Comparison of ENCODE assay signal across 9 cellular contexts in the genomic region with DNA sequence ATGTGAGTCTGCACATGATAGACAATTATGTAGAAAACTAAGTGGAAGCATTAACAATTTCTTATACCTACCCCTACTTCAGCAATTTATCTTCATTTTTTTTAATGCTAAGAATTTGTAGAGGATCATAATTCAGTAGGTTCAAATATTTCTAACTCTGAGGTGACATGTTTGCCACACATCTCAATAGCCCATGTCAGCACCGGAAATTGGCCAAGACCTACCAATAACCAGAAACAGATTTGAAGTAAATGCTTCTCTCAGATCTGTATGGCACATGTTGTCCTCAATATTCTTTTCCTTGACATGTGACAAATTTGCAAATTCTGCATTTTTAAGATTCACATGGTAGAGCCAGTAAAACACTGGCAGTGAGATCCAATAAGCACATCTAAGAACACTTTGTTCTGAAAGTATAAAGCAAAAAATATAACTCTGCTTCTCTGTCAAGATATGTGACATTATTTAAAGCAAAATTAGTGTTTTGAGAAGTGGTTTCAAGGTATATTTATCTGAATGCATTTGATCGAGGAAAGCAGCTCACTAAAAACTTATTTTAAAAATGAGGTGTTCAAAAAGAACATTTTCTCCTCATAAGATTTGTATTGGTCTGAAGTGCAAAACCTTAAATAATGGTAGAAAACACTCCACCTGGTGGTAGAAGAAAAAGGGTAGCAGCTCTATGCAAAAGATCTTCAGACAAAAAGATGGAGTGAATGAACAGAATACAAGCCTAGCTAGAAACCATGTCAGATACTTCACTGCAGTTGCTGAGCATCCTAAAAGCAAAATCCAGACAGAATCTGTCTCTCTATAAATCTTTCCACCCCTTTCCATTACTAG.
DNase-seq lines count a peak whose midpoint lies in the region; ATAC-seq and TF ChIP-seq lines count a peak whose summit lies in the region.
"Had no signal": no experiment of that assay in that cellular context is flagged by ENCODE, and none has a peak within 500 bp of the region (broad histone marks: within the 10 kb centered on the region; RNA-seq: fewer than 3 reads in every experiment).

No MANE protein-coding gene starts in this region.

- no peaks in the 10 kb centered on the region for H3K9me3 Mint-ChIP-seq in stimulated activated naive B cell treated with anti-CD40 and anti-IgM and Interleukin-4, amounts not matched to agents 10 μg/mL and 1 μg/mL and 100 μg/mL, for 72 hours

- ATAC-seq in DND-41 (ENCODE audit: insufficient read depth, low read depth): no peak
- no peak for ATAC-seq in stimulated activated naive B cell treated with anti-CD40 and anti-IgM and Interleukin-4, amounts not matched to agents 10 μg/mL and 1 μg/mL and 100 μg/mL, for 72 hours (replicated peaks)

- no peaks in the 10 kb centered on the region for H3K27me3 ChIP-seq in DND-41 (ENCODE audit: insufficient read depth, low read length, poor library complexity)
- no peaks in the 10 kb centered on the region for H3K27me3 ChIP-seq in GM23248 (replicated peaks; ENCODE audit: insufficient read depth)

- H3K27ac ChIP-seq in DND-41 (ENCODE audit: low read length): no peak overlapping the region
- H3K27ac ChIP-seq in GM23248: no peak overlapping the region

- DNase-seq in DND-41 (no peak), GM23248 (peak; percentile 57), RKO (ENCODE audit: low spot score) (peak; percentile 50), iris pigment epithelial cell (ENCODE audit: low read depth) (peak; percentile 37), head of caudate nucleus (no peak)
- DNase-seq in activated naive CD4-positive, alpha-beta T cell (lab: John Stamatoyannopoulos, UW): no peak
- DNase-seq in activated CD4-positive, alpha-beta T cell treated with anti-CD3 and anti-CD28 coated beads for 1 hour: no peak
- DNase-seq in stimulated activated naive B cell treated with anti-CD40 and anti-IgM and Interleukin-4, amounts not matched to agents 10 μg/mL and 1 μg/mL and 100 μg/mL, for 72 hours: no peak
- DNase-seq: H7 had no signal

- H3K36me3 ChIP-seq in DND-41 (ENCODE audit: insufficient read depth, low read length) (no peaks in the 10 kb centered on the region), GM23248 (ENCODE audit: low read depth) (no peaks in the 10 kb centered on the region)

- H3K9me2 ChIP-seq in GM23248 (ENCODE audit: insufficient read depth): no peaks in the 10 kb centered on the region

- intact Hi-C loops in head of caudate nucleus (cut with DNase I): loop anchor here (10.0 kb wide), 1 partner anchor 403 kb away; no protein-coding TSS in a partner anchor

- H3K4me1 ChIP-seq in DND-41 (ENCODE audit: insufficient read depth, low read length) (no peaks in the 10 kb centered on the region), GM23248 (ENCODE audit: insufficient read depth) (peaks cover 44% of the 10 kb centered on the region)

- H3K4me3 Mint-ChIP-seq in stimulated activated naive B cell treated with anti-CD40 and anti-IgM and Interleukin-4, amounts not matched to agents 10 μg/mL and 1 μg/mL and 100 μg/mL, for 72 hours: no peak overlapping the region

- H4K20me1 ChIP-seq in DND-41 (ENCODE audit: insufficient read depth, low read length): no peaks in the 10 kb centered on the region
- H4K20me1 ChIP-seq in GM23248 (ENCODE audit: insufficient read depth): no peaks in the 10 kb centered on the region

- H3K79me2 ChIP-seq in DND-41 (ENCODE audit: insufficient read depth, low read length) (no peaks in the 10 kb centered on the region), GM23248 (ENCODE audit: insufficient read depth) (no peaks in the 10 kb centered on the region)

- in situ Hi-C loops in GM23248 (cut with MboI): loop anchor here (25.0 kb wide), 1 partner anchor 1619 kb away; no protein-coding TSS in a partner anchor

- H3K36me3 Mint-ChIP-seq in stimulated activated naive B cell treated with anti-CD40 and anti-IgM and Interleukin-4, amounts not matched to agents 10 μg/mL and 1 μg/mL and 100 μg/mL, for 72 hours: no peaks in the 10 kb centered on the region

- H3K9me3 ChIP-seq in DND-41 (ENCODE audit: insufficient read depth, low read length, severe bottlenecking) (no peaks in the 10 kb centered on the region), GM23248 (ENCODE audit: low read depth) (no peaks in the 10 kb centered on the region)

- TF ChIP-seq CTCF in DND-41 (IDR thresholded peaks at IDR 0.05; ENCODE audit: borderline replicate concordance, extremely low read depth, low read length, poor library complexity, severe bottlenecking): peak; percentile 47

- H3K27ac Mint-ChIP-seq in stimulated activated naive B cell treated with anti-CD40 and anti-IgM and Interleukin-4, amounts not matched to agents 10 μg/mL and 1 μg/mL and 100 μg/mL, for 72 hours: no peak overlapping the region

- H3K4me2 ChIP-seq in DND-41 (ENCODE audit: insufficient read depth, low read length) (no peak overlapping the region), GM23248 (ENCODE audit: unreplicated experiment) (no peak overlapping the region)

- H3F3A ChIP-seq in GM23248 (ENCODE audit: insufficient read depth): peaks cover 15% of the 10 kb centered on the region

- H3K4me3 ChIP-seq in DND-41 (ENCODE audit: low read depth in 1 of 2, low read length in 2 of 2): no peak overlapping the region
- H3K4me3 ChIP-seq in GM23248: no peak overlapping the region

- no peaks in the 10 kb centered on the region for H3K4me1 Mint-ChIP-seq in stimulated activated naive B cell treated with anti-CD40 and anti-IgM and Interleukin-4, amounts not matched to agents 10 μg/mL and 1 μg/mL and 100 μg/mL, for 72 hours

- H2AFZ ChIP-seq in DND-41 (ENCODE audit: low read depth, low read length): no peak overlapping the region
- H2AFZ ChIP-seq in GM23248: no peak overlapping the region

- 29 to 33% methylated on average over 2 of the region's 2 CpGs for WGBS in GM23248 (ENCODE audit: low coverage in 1 of 2, low lambda C conversion rate in 2 of 2, missing lambda C conversion rate in 2 of 2), 2 experiments

- H3K9ac ChIP-seq in DND-41 (ENCODE audit: low read depth, low read length) (no peak overlapping the region), GM23248 (no peak overlapping the region)

- no peaks in the 10 kb centered on the region for H3K27me3 Mint-ChIP-seq in stimulated activated naive B cell treated with anti-CD40 and anti-IgM and Interleukin-4, amounts not matched to agents 10 μg/mL and 1 μg/mL and 100 μg/mL, for 72 hours

Comparison
In these comparisons a context has a peak if more than half of its experiments do, and no peak if none do; other contexts are left out.
1. DNase-seq: peak in GM23248 (single experiment), RKO (single experiment) and iris pigment epithelial cell (single experiment); none in DND-41 (single experiment), activated naive CD4-positive, alpha-beta T cell (0 of 4), activated CD4-positive, alpha-beta T cell treated with anti-CD3 and anti-CD28 coated beads for 1 hour (single experiment), stimulated activated naive B cell treated with anti-CD40 and anti-IgM and Interleukin-4, amounts not matched to agents 10 μg/mL and 1 μg/mL and 100 μg/mL, for 72 hours (single experiment) and head of caudate nucleus (0 of 42).